ENCODE assay signal across 8 cellular contexts in genomic region chr5:160390787-160391696, GRCh38. TPM values are rescaled to one million over a fixed set of nuclear protein-coding genes. Genes with fewer than 3 reads are reported as not detected.
DNase-seq lines count a peak whose midpoint lies in the region; ATAC-seq, FAIRE-seq and TF ChIP-seq lines count a peak whose summit lies in the region.

No MANE protein-coding gene starts in this region.

- ATAC-seq in Right ventricle myocardium superior (ENCODE audit: poor library complexity) (peak; percentile 53), left ventricle myocardium superior (no peak)

- peaks cover 15% of the 10 kb centered on the region for H3K36me3 Mint-ChIP-seq in type B pancreatic cell

- no peaks in the 10 kb centered on the region for H3K4me1 Mint-ChIP-seq in type B pancreatic cell (ENCODE audit: unreplicated experiment)

- no peak overlapping the region for H3K4me3 ChIP-seq in fibroblast of the aortic adventitia (ENCODE audit: low read depth, low read length)

- no peak overlapping the region for H3K27ac Mint-ChIP-seq in type B pancreatic cell

- no peak overlapping the region for H3K4me3 Mint-ChIP-seq in type B pancreatic cell

- no peaks in the 10 kb centered on the region for H3K27me3 Mint-ChIP-seq in type B pancreatic cell

- DNase-seq in Right ventricle myocardium superior: no peak
- no peak for DNase-seq in left ventricle myocardium superior
- DNase-seq in RCC 7860 (ENCODE audit: low spot score): peak; percentile 14
- DNase-seq in fibroblast of the aortic adventitia (ENCODE audit: low read depth): peak; percentile 56
- no peak for DNase-seq in type B pancreatic cell (ENCODE audit: extremely low spot score, unreplicated experiment)
- no peak for DNase-seq in activated CD8-positive, alpha-beta memory T cell treated with anti-CD3 and anti-CD28 coated beads, Interleukin-2, amount 50 U/mL, for 4 hours
- no peak for DNase-seq in cortex of kidney (lab: John Stamatoyannopoulos, UW)
- DNase-seq in NCI-H1417 treated with DMSO at 0.1 percent for 48 hours (lab: John Stamatoyannopoulos, UW): no peak

- peaks cover 5% of the 10 kb centered on the region for H3K9me3 Mint-ChIP-seq in type B pancreatic cell

- FAIRE-seq in RCC 7860 (lab: Jason Lieb, UNC): peak; percentile 72

- intact Hi-C loops in Right ventricle myocardium superior (cut with DNase I): loop anchor here (10.0 kb wide), 1 partner anchor 366 kb away; no protein-coding TSS in a partner anchor
- intact Hi-C loops in left ventricle myocardium superior (cut with micrococcal nuclease): no loop called here

- TF ChIP-seq CTCF in fibroblast of the aortic adventitia (IDR thresholded peaks at IDR 0.05; ENCODE audit: insufficient read depth, low read length): peak; percentile 41
- peak; percentile 80 for TF ChIP-seq CTCF in type B pancreatic cell (conservative IDR thresholded peaks at IDR 0.05)

RNA-seq across cellular contexts. Expression of gene FAM200C, which starts 8.8 kb away (rescaled TPM):
- total RNA-seq in Right ventricle myocardium superior (3.8 TPM), left ventricle myocardium superior (4.3 TPM), fibroblast of the aortic adventitia (ENCODE audit: low replicate concordance) (5.5 and 6.7 TPM in 2 replicates), type B pancreatic cell (ENCODE audit: low replicate concordance) (6.2 and 8.1 TPM in 2 replicates)

RNA-seq across cellular contexts. Expression of gene C1QTNF2, which starts 20.6 kb away (rescaled TPM):
- total RNA-seq in Right ventricle myocardium superior (1.6 TPM), left ventricle myocardium superior (1.3 TPM), fibroblast of the aortic adventitia (ENCODE audit: low replicate concordance) (0.57 and 2.0 TPM in 2 replicates), type B pancreatic cell (ENCODE audit: low replicate concordance) (0.21 and 0.31 TPM in 2 replicates)

RNA-seq across cellular contexts. Expression of gene SLU7, which starts 27.8 kb away (rescaled TPM):
- total RNA-seq in Right ventricle myocardium superior: 50.1 TPM
- 46.5 TPM for total RNA-seq in left ventricle myocardium superior
- 59.5 and 69.7 TPM in 2 replicates for total RNA-seq in fibroblast of the aortic adventitia (ENCODE audit: low replicate concordance)
- 37.7 and 45.7 TPM in 2 replicates for total RNA-seq in type B pancreatic cell (ENCODE audit: low replicate concordance)

RNA-seq across cellular contexts. Expression of gene PTTG1, which starts 30.6 kb away (rescaled TPM):
- total RNA-seq in Right ventricle myocardium superior: 1.6 TPM
- 1.4 TPM for total RNA-seq in left ventricle myocardium superior
- total RNA-seq in fibroblast of the aortic adventitia (ENCODE audit: low replicate concordance): 107 and 154 TPM in 2 replicates
- 34.5 and 100 TPM in 2 replicates for total RNA-seq in type B pancreatic cell (ENCODE audit: low replicate concordance)

Comparison
In these comparisons a context has a peak if more than half of its experiments do, and no peak if none do; other contexts are left out.
1. DNase-seq: peak in RCC 7860 (single experiment) and fibroblast of the aortic adventitia (single experiment); none in Right ventricle myocardium superior (single experiment), left ventricle myocardium superior (single experiment), type B pancreatic cell (single experiment), activated CD8-positive, alpha-beta memory T cell treated with anti-CD3 and anti-CD28 coated beads, Interleukin-2, amount 50 U/mL, for 4 hours (single experiment), cortex of kidney (single experiment) and NCI-H1417 treated with DMSO at 0.1 percent for 48 hours (single experiment).